In genomic region chr3:193087336-193087735, GRCh38 we compare ENCODE assay signal across 18 cellular contexts.
DNase-seq lines count a peak whose midpoint lies in the region; ATAC-seq and TF ChIP-seq lines count a peak whose summit lies in the region.
"Had no signal": no experiment of that assay in that cellular context is flagged by ENCODE, and none has a peak within 500 bp of the region (broad histone marks: within the 10 kb centered on the region; RNA-seq: fewer than 3 reads in every experiment).

No MANE protein-coding gene starts in this region.

- H2AFZ ChIP-seq in hepatocyte, result no peak overlapping the region

- H3K27me3 ChIP-seq in hepatocyte, result no peaks in the 10 kb centered on the region
- H3K27me3 ChIP-seq: BE2C, BLaER1 had no signal

- peaks cover 14% of the 10 kb centered on the region for H3K27me3 Mint-ChIP-seq in activated T-helper 17 cell treated with anti-CD3 and anti-CD28 coated beads, Interleukin-2, amount 50 U/mL, for 72 hours
- H3K27me3 Mint-ChIP-seq: CD4-positive, CD25-positive, alpha-beta regulatory T cell; CD8-positive, alpha-beta memory T cell had no signal

- ATAC-seq in activated T-helper 17 cell treated with anti-CD3 and anti-CD28 coated beads, Interleukin-2, amount 50 U/mL, for 72 hours (replicated peaks), result no peak
- no peak for ATAC-seq in GM21447 (IDR thresholded peaks at IDR 0.05; ENCODE audit: unreplicated experiment)
- ATAC-seq: GM12878 had no signal

- 73% methylated on average over 3 of the region's 3 CpGs for WGBS in hepatocyte (ENCODE audit: low lambda C conversion rate, missing lambda C conversion rate)

- H3K9me3 ChIP-seq in hepatocyte (ENCODE audit: low read depth), result no peaks in the 10 kb centered on the region
- H3K9me3 ChIP-seq: BE2C, BLaER1 had no signal

- H3K4me1 Mint-ChIP-seq in activated T-helper 17 cell treated with anti-CD3 and anti-CD28 coated beads, Interleukin-2, amount 50 U/mL, for 72 hours, result no peaks in the 10 kb centered on the region
- H3K4me1 Mint-ChIP-seq: CD14-positive monocyte; CD4-positive, alpha-beta memory T cell; CD4-positive, CD25-positive, alpha-beta regulatory T cell; CD8-positive, alpha-beta memory T cell had no signal

- H3K79me2 ChIP-seq in hepatocyte, result no peaks in the 10 kb centered on the region

- H3K4me1 ChIP-seq in hepatocyte (ENCODE audit: insufficient read depth), result no peaks in the 10 kb centered on the region
- H3K4me1 ChIP-seq: BE2C, BLaER1 had no signal

- no peak overlapping the region for H3K27ac ChIP-seq in hepatocyte
- H3K27ac ChIP-seq: BLaER1 had no signal

- H3K4me2 ChIP-seq in hepatocyte, result peak overlapping the region; percentile 37
- H3K4me2 ChIP-seq: BLaER1 had no signal

- H3K27ac Mint-ChIP-seq in activated T-helper 17 cell treated with anti-CD3 and anti-CD28 coated beads, Interleukin-2, amount 50 U/mL, for 72 hours, result no peak overlapping the region
- H3K27ac Mint-ChIP-seq: CD14-positive monocyte; CD4-positive, alpha-beta memory T cell; CD4-positive, CD25-positive, alpha-beta regulatory T cell; CD8-positive, alpha-beta memory T cell had no signal

- H4K20me1 ChIP-seq in hepatocyte (ENCODE audit: insufficient read depth, poor library complexity, severe bottlenecking), result no peaks in the 10 kb centered on the region
- H4K20me1 ChIP-seq: BLaER1 had no signal

- peak; percentile 51 for DNase-seq in ELF-1 (ENCODE audit: low read depth, low spot score)
- DNase-seq in hepatocyte (ENCODE audit: low spot score), result no peak
- DNase-seq in NCI-H187 (lab: John Stamatoyannopoulos, UW), result no peak
- DNase-seq: 8988T; ACHN; BE2C; C1 segment of cervical spinal cord; CD4-positive, alpha-beta memory T cell; CD4-positive, CD25-positive, alpha-beta regulatory T cell; CD8-positive, alpha-beta memory T cell; COR-L47; DMS79 treated with DMSO at 0.1 percent for 48 hours; GDM1 had no signal

- H3K4me3 Mint-ChIP-seq in activated T-helper 17 cell treated with anti-CD3 and anti-CD28 coated beads, Interleukin-2, amount 50 U/mL, for 72 hours, result no peak overlapping the region
- H3K4me3 Mint-ChIP-seq: CD14-positive monocyte; CD4-positive, alpha-beta memory T cell; CD4-positive, CD25-positive, alpha-beta regulatory T cell; CD8-positive, alpha-beta memory T cell had no signal

- TF ChIP-seq CTCF in hepatocyte (IDR thresholded peaks at IDR 0.05; ENCODE audit: poor library complexity), result no peak

- H3K9me3 Mint-ChIP-seq in activated T-helper 17 cell treated with anti-CD3 and anti-CD28 coated beads, Interleukin-2, amount 50 U/mL, for 72 hours, result peaks cover 9% of the 10 kb centered on the region

- no peaks in the 10 kb centered on the region for H3K36me3 Mint-ChIP-seq in activated T-helper 17 cell treated with anti-CD3 and anti-CD28 coated beads, Interleukin-2, amount 50 U/mL, for 72 hours (ENCODE audit: low read depth)
- H3K36me3 Mint-ChIP-seq: CD14-positive monocyte; CD4-positive, alpha-beta memory T cell; CD4-positive, CD25-positive, alpha-beta regulatory T cell; CD8-positive, alpha-beta memory T cell had no signal

- no peak overlapping the region for H3K4me3 ChIP-seq in hepatocyte
- H3K4me3 ChIP-seq: BLaER1, GM12878 had no signal

- H3K9me2 ChIP-seq in hepatocyte (replicated peaks; ENCODE audit: insufficient read depth), result no peaks in the 10 kb centered on the region

- no peaks in the 10 kb centered on the region for H3K36me3 ChIP-seq in hepatocyte (replicated peaks; ENCODE audit: insufficient read depth, low read depth)
- H3K36me3 ChIP-seq: BE2C, BLaER1 had no signal
